In genomic region chr20:44207066-44207723, GRCh38 we compare ENCODE assay signal across 1 cellular context.
TF ChIP-seq lines count a peak whose summit lies in the region.

No MANE protein-coding gene starts in this region.

TF ChIP-seq in GM23338, 12 proteins besides CTCF, POLR2A, EP300 and RAD21 (continued from another document):
- TF ChIP-seq ZNF462 (CRISPR knock-in tag; IDR thresholded peaks at IDR 0.05) (no peak), NANOG (IDR thresholded peaks at IDR 0.05; ENCODE audit: borderline replicate concordance) (no peak), STAT1 (IDR thresholded peaks at IDR 0.05; ENCODE audit: unreplicated experiment) (no peak), CREB1 (CRISPR knock-in tag; IDR thresholded peaks at IDR 0.05; ENCODE audit: low read depth) (no peak), EZH2 (IDR thresholded peaks at IDR 0.05; ENCODE audit: low read depth, unreplicated experiment) (no peak), ETS1 (IDR thresholded peaks at IDR 0.05) (no peak), ZNF331 (CRISPR knock-in tag; IDR thresholded peaks at IDR 0.05; ENCODE audit: low read depth) (no peak), JUNB (IDR thresholded peaks at IDR 0.05; ENCODE audit: unreplicated experiment) (no peak)
